Comparison of ENCODE assay signal across 22 cellular contexts in genomic region chr10:131089150-131089549, GRCh38.
"Had no signal": no experiment of that assay in that cellular context is flagged by ENCODE, and none has a peak within 500 bp of the region (broad histone marks: within the 10 kb centered on the region; RNA-seq: fewer than 3 reads in every experiment).

No MANE protein-coding gene starts in this region.

- H3K4me3 ChIP-seq: SJSA1 had no signal

- H3K27me3 ChIP-seq: brain microvascular endothelial cell, SJSA1 had no signal

- ATAC-seq: activated CD8-positive, alpha-beta memory T cell treated with anti-CD3 and anti-CD28 coated beads, Interleukin-2, amount 10 ng/mL, durations not matched to agents 7 days and 5 days; activated T-cell treated with anti-CD3 and anti-CD28 coated beads, Interleukin-2, amount 50 U/mL, for 4 hours; Panc1; WTC11 had no signal

- H3K36me3 ChIP-seq: brain microvascular endothelial cell, SJSA1 had no signal

- H3K27ac ChIP-seq: brain microvascular endothelial cell, SJSA1 had no signal

- H3K4me1 ChIP-seq: SJSA1 had no signal

- DNase-seq: activated CD4-positive, alpha-beta T cell treated with anti-CD3 and anti-CD28 coated beads, Interleukin-2, amount 10 ng/mL, durations not matched to agents 24 days and 14 days; activated CD4-positive, alpha-beta T cell treated with anti-CD3 and anti-CD28 coated beads, Interleukin-2, amount 50 U/mL, for 48 hours; activated CD4-positive, CD25-positive, alpha-beta regulatory T cell treated with anti-CD3 and anti-CD28 coated beads, Interleukin-2, amount 50 U/mL, for 72 hours; activated CD8-positive, alpha-beta memory T cell treated with anti-CD3 and anti-CD28 coated beads, Interleukin-2, amount 10 ng/mL, durations not matched to agents 7 days and 5 days; activated effector memory CD4-positive, alpha-beta T cell treated with anti-CD3 and anti-CD28 coated beads, Interleukin-2, amount 50 U/mL, for 16 hours; activated naive CD4-positive, alpha-beta T cell treated with anti-CD3 and anti-CD28 coated beads for 36 hours; activated naive CD8-positive, alpha-beta T cell treated with anti-CD3 and anti-CD28 coated beads for 36 hours; activated T-cell treated with anti-CD3 and anti-CD28 coated beads, Interleukin-2, amount 50 U/mL, for 4 hours; brain microvascular endothelial cell; cerebellar nuclear complex; KBM-7; NCI-H1092 treated with DMSO at 0.1 percent for 48 hours; NCI-H1436; NCI-H1694 treated with DMSO at 0.1 percent for 48 hours; NCI-H2029 treated with DMSO at 0.1 percent for 48 hours; NCI-H345; NCI-H510A; NCI-H526 treated with DMSO at 0.1 percent for 48 hours; SHP77 had no signal
